In the genomic region with DNA sequence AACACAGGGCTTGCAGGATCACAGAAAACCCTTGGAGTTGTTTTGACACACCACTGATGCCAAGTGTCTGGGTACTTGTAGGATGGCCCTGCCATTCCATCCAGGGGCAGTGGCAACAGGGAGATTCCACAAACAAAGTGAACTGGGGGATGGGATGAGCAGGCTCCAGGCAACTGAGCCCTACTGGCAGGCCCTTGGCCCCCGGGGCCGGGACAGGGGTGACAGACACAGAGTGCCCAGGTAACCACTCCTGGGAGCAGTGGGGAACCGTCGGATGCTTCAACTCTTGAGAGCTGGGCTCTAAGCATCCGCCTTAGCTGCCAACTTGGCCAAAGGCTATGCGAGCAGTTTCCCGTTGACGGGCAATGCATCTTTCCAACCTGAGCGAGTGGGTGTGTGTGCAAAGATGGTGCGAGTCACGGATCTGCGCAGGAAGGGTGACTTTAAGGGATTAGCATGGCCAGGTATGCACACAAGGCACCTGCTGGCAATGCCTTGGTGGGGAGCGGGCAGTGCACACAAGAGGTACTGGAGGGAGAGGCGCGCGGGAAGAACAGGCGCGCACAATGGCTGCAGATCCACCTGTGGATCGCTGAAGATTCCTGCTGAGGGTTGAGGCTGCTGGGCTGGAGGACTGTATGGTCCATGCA, we compare ENCODE assay signal across 18 cellular contexts.
DNase-seq lines count a peak whose midpoint lies in the region; ATAC-seq, FAIRE-seq and TF ChIP-seq lines count a peak whose summit lies in the region.
"Had no signal": no experiment of that assay in that cellular context is flagged by ENCODE, and none has a peak within 500 bp of the region (broad histone marks: within the 10 kb centered on the region; RNA-seq: fewer than 3 reads in every experiment).

No MANE protein-coding gene starts in this region.

- H4K20me1 ChIP-seq in H9 (ENCODE audit: control insufficient read depth, insufficient read depth, insufficient read length) (no peaks in the 10 kb centered on the region), K562 (replicated peaks; ENCODE audit: control insufficient read depth, insufficient read depth, low read length) (peaks cover 24% of the 10 kb centered on the region; the same call in 1 of the 2 replicates), osteoblast (ENCODE audit: insufficient read depth, low read length) (no peaks in the 10 kb centered on the region)

- H3K36me3 Mint-ChIP-seq in H9 (ENCODE audit: insufficient read depth in 1 of 3, low read depth in 3 of 3), result no peaks in the 10 kb centered on the region
- no peaks in the 10 kb centered on the region for H3K36me3 Mint-ChIP-seq in activated naive CD8-positive, alpha-beta T cell treated with anti-CD3 and anti-CD28 coated beads for 36 hours
- H3K36me3 Mint-ChIP-seq: CD4-positive, alpha-beta memory T cell had no signal

- no peak overlapping the region for H4K8ac ChIP-seq in H9 (replicated peaks; ENCODE audit: insufficient read length, low read depth, low read length)

- H3K9me3 ChIP-seq in H9 (ENCODE audit: control insufficient read depth, low read depth, low read length) (no peaks in the 10 kb centered on the region), K562 (replicated peaks; ENCODE audit: control insufficient read depth, insufficient read depth, low read depth, low read length) (no peaks in the 10 kb centered on the region), osteoblast (ENCODE audit: low read depth, low read length) (no peaks in the 10 kb centered on the region)
- H3K9me3 ChIP-seq: A549, BE2C had no signal

- POLR2A ChIA-PET in K562 (lab: Yijun Ruan, JAX), result interaction anchor here (0.7 to 3.8 kb wide), 5 partner anchors 16 to 132 kb away, joined by 3 to 13 read pairs (median 3); no protein-coding TSS in a partner anchor

- H3K27me3 ChIP-seq in H9 (ENCODE audit: insufficient read depth, low read length), result no peaks in the 10 kb centered on the region
- H3K27me3 ChIP-seq in K562 (ENCODE audit: control insufficient read depth in 2 of 2, insufficient read depth in 2 of 2, low read length in 2 of 2), result peaks cover 57 to 59% of the 10 kb centered on the region in 2 experiments
- H3K27me3 ChIP-seq in osteoblast (ENCODE audit: insufficient read depth, low read length), result peaks cover 4% of the 10 kb centered on the region
- H3K27me3 ChIP-seq: BE2C had no signal

- no peaks in the 10 kb centered on the region for H3K4me1 ChIP-seq in H9 (ENCODE audit: insufficient read depth, low read length)
- H3K4me1 ChIP-seq in K562 (replicated peaks in 1 of 2; ENCODE audit: control insufficient read depth in 2 of 2, insufficient read depth in 2 of 2, low read length in 2 of 2), result no peaks in the 10 kb centered on the region; a peak in 1 of 5 replicates
- no peaks in the 10 kb centered on the region for H3K4me1 ChIP-seq in osteoblast (ENCODE audit: insufficient read depth, low read length)
- H3K4me1 ChIP-seq: BE2C had no signal

- H3K4me3 ChIP-seq in K562, result no peak overlapping the region
- H3K4me3 ChIP-seq in osteoblast (ENCODE audit: insufficient read depth, low read length), result no peak overlapping the region
- H3K4me3 ChIP-seq: A549 had no signal

- no peaks in the 10 kb centered on the region for H3K79me1 ChIP-seq in H9 (ENCODE audit: insufficient read depth, low read depth, low read length, poor library complexity, severe bottlenecking)

- H2BK12ac ChIP-seq in H9 (ENCODE audit: insufficient read length, low read depth, low read length), result no peak overlapping the region

- no peaks in the 10 kb centered on the region for H3K23me2 ChIP-seq in H9 (ENCODE audit: insufficient read length, low read depth, low read length, poor library complexity, severe bottlenecking)

- H2BK120ac ChIP-seq in H9 (ENCODE audit: low read depth, low read length, poor library complexity, severe bottlenecking), result no peak overlapping the region

- intact Hi-C loops in K562 (cut with micrococcal nuclease), result no loop called here

- no peak overlapping the region for H3T11ph ChIP-seq in H9 (ENCODE audit: low read length)

- DNase-seq in H9 (peak; percentile 23), K562 (ENCODE audit: extremely low read depth in 1 of 4, low spot score in 3 of 4) (peak in 1 of 4 experiments; percentile 20), osteoblast (ENCODE audit: insufficient read length, low spot score, missing footprints) (peak; percentile 69), ureter (ENCODE audit: low spot score) (peak; percentile 38), mucosa of gallbladder (ENCODE audit: low spot score) (no peak), NCI-H1092 (lab: John Stamatoyannopoulos, UW) (no peak)
- no peak for DNase-seq in activated naive CD8-positive, alpha-beta T cell treated with anti-CD3 and anti-CD28 coated beads for 36 hours
- DNase-seq: BE2C; CD4-positive, alpha-beta memory T cell; DMS79 treated with DMSO at 0.1 percent for 48 hours; EL; GOT3; HCEC 1CT had no signal

- no peak overlapping the region for H3K4me2 ChIP-seq in H9 (ENCODE audit: insufficient read depth, insufficient read length, low read length)
- no peak overlapping the region for H3K4me2 ChIP-seq in K562 (ENCODE audit: insufficient read depth, low read length)
- H3K4me2 ChIP-seq in osteoblast (ENCODE audit: insufficient read depth, low read length), result no peak overlapping the region
- H3K4me2 ChIP-seq: A549 had no signal

- no peak for TF ChIP-seq EP300 in K562 (IDR thresholded peaks at IDR 0.05; ENCODE audit: low read length)

- ATAC-seq in K562, result no peak
- ATAC-seq: A549 had no signal

- no peak overlapping the region for H3K14ac ChIP-seq in H9 (ENCODE audit: insufficient read depth, low read length)

- no peak overlapping the region for H3K9ac ChIP-seq in H9 (ENCODE audit: extremely low read depth, insufficient read length, low read length)
- no peak overlapping the region for H3K9ac ChIP-seq in K562 (ENCODE audit: insufficient read depth in 1 of 2, low read depth in 2 of 2, low read length in 2 of 2)

- no peaks in the 10 kb centered on the region for H3K36me3 ChIP-seq in K562 (ENCODE audit: control insufficient read depth, insufficient read depth, low read length)
- no peaks in the 10 kb centered on the region for H3K36me3 ChIP-seq in osteoblast (ENCODE audit: insufficient read depth, low read length)
- H3K36me3 ChIP-seq: BE2C had no signal

- no peak overlapping the region for H3K4ac ChIP-seq in H9 (ENCODE audit: low read depth, low read length)

- CTCF ChIA-PET in K562 (lab: Yijun Ruan, JAX; ENCODE audit: low intra/inter-chr PET ratio), result no interaction called here

- no peak overlapping the region for H4K5ac ChIP-seq in H9 (ENCODE audit: insufficient read length, low read depth, low read length)

- H2BK15ac ChIP-seq in H9 (ENCODE audit: low read depth, low read length), result no peak overlapping the region

- H2BK5ac ChIP-seq in H9 (ENCODE audit: insufficient read length, low read length), result no peak overlapping the region

- H3K23ac ChIP-seq in H9 (ENCODE audit: insufficient read length, low read depth, low read length), result no peak overlapping the region

- TF ChIP-seq POLR2A in K562 (conservative IDR thresholded peaks at IDR 0.05), result no peak

- H2BK20ac ChIP-seq in H9 (ENCODE audit: low read depth, low read length, poor library complexity, severe bottlenecking), result no peak overlapping the region

- no peak overlapping the region for H2AFZ ChIP-seq in H9 (ENCODE audit: low read length)
- H2AFZ ChIP-seq in K562 (ENCODE audit: low read depth, low read length), result no peak overlapping the region
- no peak overlapping the region for H2AFZ ChIP-seq in osteoblast (ENCODE audit: low read length)

- H3K79me2 ChIP-seq in H9 (ENCODE audit: insufficient read depth, low read length), result no peaks in the 10 kb centered on the region
- H3K79me2 ChIP-seq in K562 (ENCODE audit: control insufficient read depth, insufficient read depth, low read length), result no peaks in the 10 kb centered on the region
- no peaks in the 10 kb centered on the region for H3K79me2 ChIP-seq in osteoblast (ENCODE audit: insufficient read depth, low read length)

- H3K27ac Mint-ChIP-seq in H9, result no peak overlapping the region
- H3K27ac Mint-ChIP-seq in activated naive CD8-positive, alpha-beta T cell treated with anti-CD3 and anti-CD28 coated beads for 36 hours, result no peak overlapping the region
- H3K27ac Mint-ChIP-seq: CD4-positive, alpha-beta memory T cell had no signal

- H3K4me3 Mint-ChIP-seq in H9, result no peak overlapping the region
- H3K4me3 Mint-ChIP-seq in activated naive CD8-positive, alpha-beta T cell treated with anti-CD3 and anti-CD28 coated beads for 36 hours, result no peak overlapping the region
- H3K4me3 Mint-ChIP-seq: CD4-positive, alpha-beta memory T cell had no signal

- TF ChIP-seq CTCF in H9 (conservative IDR thresholded peaks at IDR 0.05) (no peak), K562 (IDR thresholded peaks at IDR 0.05 in 2 of 3, conservative IDR thresholded peaks at IDR 0.05 in 1 of 3; ENCODE audit: insufficient read depth in 2 of 3, low read depth in 1 of 3, low read length in 3 of 3) (no peak), osteoblast (IDR thresholded peaks at IDR 0.05; ENCODE audit: extremely low read depth, low read depth, low read length) (no peak)

- H4K91ac ChIP-seq in H9 (ENCODE audit: insufficient read length, low read depth, low read length), result no peak overlapping the region

- H2AK5ac ChIP-seq in H9 (ENCODE audit: insufficient read length, low read length), result no peak overlapping the region

- no peaks in the 10 kb centered on the region for H3K9me1 ChIP-seq in K562 (ENCODE audit: control insufficient read depth, insufficient read depth, low read length)

- no peaks in the 10 kb centered on the region for H3K9me3 Mint-ChIP-seq in H9
- H3K9me3 Mint-ChIP-seq in activated naive CD8-positive, alpha-beta T cell treated with anti-CD3 and anti-CD28 coated beads for 36 hours, result no peaks in the 10 kb centered on the region
- H3K9me3 Mint-ChIP-seq: CD4-positive, alpha-beta memory T cell had no signal

- H3K27me3 Mint-ChIP-seq in H9 (ENCODE audit: low read depth), result peaks cover 10% of the 10 kb centered on the region
- peaks cover 59% of the 10 kb centered on the region for H3K27me3 Mint-ChIP-seq in activated naive CD8-positive, alpha-beta T cell treated with anti-CD3 and anti-CD28 coated beads for 36 hours

- no peak overlapping the region for H3K27ac ChIP-seq in H9 (ENCODE audit: insufficient read length, low read depth, low read length)
- H3K27ac ChIP-seq in K562 (ENCODE audit: extremely low read depth, low read depth, low read length), result no peak overlapping the region
- no peak overlapping the region for H3K27ac ChIP-seq in osteoblast (ENCODE audit: low read depth, low read length)
- H3K27ac ChIP-seq: A549, C4-2B, HL-60 had no signal

- H3K4me1 Mint-ChIP-seq in H9, result peaks cover 3 to 10% of the 10 kb centered on the region in 2 experiments; a peak in 3 of 4 replicates
- H3K4me1 Mint-ChIP-seq in activated naive CD8-positive, alpha-beta T cell treated with anti-CD3 and anti-CD28 coated beads for 36 hours, result no peaks in the 10 kb centered on the region

- no TSS peak for BruUV-seq in K562 (replicated peaks; lab: Mats Ljungman, UMichigan)

- no peak overlapping the region for H3K18ac ChIP-seq in H9 (ENCODE audit: insufficient read length, low read depth, low read length)

- WGBS in H9 (ENCODE audit: extremely low coverage, insufficient read length, low lambda C conversion rate), result no CpG with 5 or more reads among the region's 19 CpGs
- WGBS in K562 (ENCODE audit: insufficient coverage, low coverage, missing lambda C conversion rate), result 13% methylated on average over 19 of the region's 19 CpGs

- in situ Hi-C loops in K562 (cut with MboI), result no loop called here

- TF ChIP-seq RAD21 in K562 (CRISPR knock-in tag; conservative IDR thresholded peaks at IDR 0.05 in 1 of 2, IDR thresholded peaks at IDR 0.05 in 1 of 2), result no peak

- H3K56ac ChIP-seq in H9 (ENCODE audit: insufficient read length, low read depth, low read length), result no peak overlapping the region

- no peak for FAIRE-seq in K562 (lab: Jason Lieb, UNC)
- FAIRE-seq: A549, G401.6, GM12891 had no signal

Comparison
In these comparisons a context has a peak if more than half of its experiments do, and no peak if none do; other contexts are left out.
1. DNase-seq: peak in H9 (single experiment), osteoblast (single experiment) and ureter (single experiment); none in mucosa of gallbladder (single experiment), NCI-H1092 (single experiment) and activated naive CD8-positive, alpha-beta T cell treated with anti-CD3 and anti-CD28 coated beads for 36 hours (single experiment).